14 cellular contexts compared by ENCODE assay signal in the genomic region with DNA sequence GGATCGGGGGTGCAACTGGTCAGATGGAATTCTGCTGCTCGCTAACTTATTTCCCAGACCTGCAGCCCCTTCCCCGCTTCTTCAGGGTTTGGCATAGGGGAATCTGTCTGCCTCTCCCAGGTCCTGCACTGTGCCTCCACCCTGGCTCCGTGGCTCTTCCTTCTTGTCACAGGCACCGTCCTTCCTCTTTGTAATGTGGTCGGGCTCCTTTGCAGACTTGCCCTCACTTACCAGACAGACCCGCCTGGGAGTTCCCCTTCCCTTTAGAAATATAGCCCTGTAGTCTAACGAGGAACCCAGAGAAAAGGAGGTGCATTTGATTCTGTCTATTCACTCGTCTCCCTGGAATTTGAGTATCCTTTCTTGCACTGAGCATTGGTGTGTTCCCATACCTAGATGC.
A peak's percentile ranks its signal among the peaks of the same experiment; 100 is the strongest.
DNase-seq lines count a peak whose midpoint lies in the region; ATAC-seq and TF ChIP-seq lines count a peak whose summit lies in the region.
"Had no signal": no experiment of that assay in that cellular context is flagged by ENCODE, and none has a peak within 500 bp of the region (broad histone marks: within the 10 kb centered on the region; RNA-seq: fewer than 3 reads in every experiment).

No MANE protein-coding gene starts in this region.

- H3K18ac ChIP-seq in neuronal stem cell (ENCODE audit: low read length), result peak overlapping the region; percentile 35

- H3K27me3 ChIP-seq in CD8-positive, alpha-beta T cell (ENCODE audit: insufficient read depth, low read length), result no peaks in the 10 kb centered on the region
- no peaks in the 10 kb centered on the region for H3K27me3 ChIP-seq in neuronal stem cell (ENCODE audit: control insufficient read depth in 3 of 3, insufficient read depth in 3 of 3, low read depth in 1 of 3, low read length in 3 of 3)
- no peaks in the 10 kb centered on the region for H3K27me3 ChIP-seq in MG63

- DNase-seq in CD8-positive, alpha-beta T cell, result peak in 1 of 7 experiments; percentile 12
- DNase-seq in NB4 (ENCODE audit: low read depth), result peak; percentile 79
- DNase-seq in activated B cell treated with CpG ODN at 0.5 μM for 24 hours, result no peak
- DNase-seq in neuronal stem cell (ENCODE audit: low spot score), result no peak
- no peak for DNase-seq in AG20443 (ENCODE audit: low spot score)
- DNase-seq in MG63, result no peak
- DNase-seq: COR-L47, hippocampal formation, NCI-H1694 treated with DMSO at 0.1 percent for 48 hours, NCI-H526 treated with DMSO at 0.1 percent for 48 hours had no signal

- POLR2A ChIA-PET in CD8-positive, alpha-beta T cell (lab: Charles Lee), result no interaction called here
- POLR2A ChIA-PET in activated B cell treated with CpG ODN at 0.5 μM for 24 hours (lab: Charles Lee), result interaction anchor here (0.6 kb wide), 1 partner anchor 167 kb away, joined by 4 read pairs; no protein-coding TSS in a partner anchor

- intact Hi-C loops in CD8-positive, alpha-beta T cell (cut with DNase I, micrococcal nuclease), result no loop called here
- intact Hi-C loops in activated B cell treated with CpG ODN at 0.5 μM for 24 hours (cut with micrococcal nuclease), result no loop called here

- H3K36me3 Mint-ChIP-seq in CD8-positive, alpha-beta T cell, result no peaks in the 10 kb centered on the region
- no peaks in the 10 kb centered on the region for H3K36me3 Mint-ChIP-seq in activated B cell treated with CpG ODN at 0.5 μM for 24 hours (ENCODE audit: low read depth)

- H3K4ac ChIP-seq in neuronal stem cell (ENCODE audit: low read length), result no peak overlapping the region

- peaks cover 10% of the 10 kb centered on the region for H3K4me1 ChIP-seq in CD8-positive, alpha-beta T cell (ENCODE audit: insufficient read depth, low read length)
- peaks cover 7% of the 10 kb centered on the region in 2 donors for H3K4me1 ChIP-seq in neuronal stem cell (ENCODE audit: control insufficient read depth in 2 of 2, insufficient read depth in 1 of 2, low read depth in 1 of 2, low read length in 2 of 2)

- H3K23ac ChIP-seq in neuronal stem cell (ENCODE audit: low read depth, low read length, poor library complexity), result no peak overlapping the region

- no peak overlapping the region for H2BK15ac ChIP-seq in neuronal stem cell (ENCODE audit: low read length)

- H2BK5ac ChIP-seq in neuronal stem cell (ENCODE audit: low read length), result no peak overlapping the region

- H2AK5ac ChIP-seq in neuronal stem cell (ENCODE audit: low read depth, low read length), result no peak overlapping the region

- WGBS in neuronal stem cell (ENCODE audit: extremely low coverage in 2 of 2, insufficient read length in 2 of 2, insufficient replicate concordance in 1 of 2), 2 donors, result no CpG with 5 or more reads among the region's 9 CpGs

- no peak overlapping the region for H3K27ac Mint-ChIP-seq in CD8-positive, alpha-beta T cell
- no peak overlapping the region for H3K27ac Mint-ChIP-seq in activated B cell treated with CpG ODN at 0.5 μM for 24 hours
- H3K27ac Mint-ChIP-seq: IgD-negative memory B cell had no signal

- TF ChIP-seq POLR2A in NB4 (IDR thresholded peaks at IDR 0.05; ENCODE audit: extremely low read depth, insufficient read length), result no peak

- H4K8ac ChIP-seq in neuronal stem cell (ENCODE audit: low read depth, low read length), result no peak overlapping the region

- H3K4me2 ChIP-seq in neuronal stem cell (ENCODE audit: insufficient read depth, low read length, poor library complexity, severe bottlenecking), result no peak overlapping the region

- no peak overlapping the region for H3K14ac ChIP-seq in neuronal stem cell (ENCODE audit: low read length)

- no peak overlapping the region for H4K91ac ChIP-seq in neuronal stem cell (ENCODE audit: low read depth, low read length, poor library complexity)

- H3K27ac ChIP-seq in CD8-positive, alpha-beta T cell (ENCODE audit: low read depth, low read length), result no peak overlapping the region
- no peak overlapping the region for H3K27ac ChIP-seq in neuronal stem cell (replicated peaks; ENCODE audit: low read length)
- H3K27ac ChIP-seq: VCaP had no signal

- peaks cover 8% of the 10 kb centered on the region for H3K4me1 Mint-ChIP-seq in CD8-positive, alpha-beta T cell (ENCODE audit: low read depth)
- H3K4me1 Mint-ChIP-seq in activated B cell treated with CpG ODN at 0.5 μM for 24 hours, result peaks cover 2% of the 10 kb centered on the region

- H3K9me3 ChIP-seq in CD8-positive, alpha-beta T cell (ENCODE audit: low read length), result no peaks in the 10 kb centered on the region
- H3K9me3 ChIP-seq in neuronal stem cell (replicated peaks in 1 of 2; ENCODE audit: control insufficient read depth in 2 of 2, insufficient read depth in 1 of 2, low read depth in 1 of 2, low read length in 2 of 2) (no peaks in the 10 kb centered on the region), MG63 (no peaks in the 10 kb centered on the region)

- no peak overlapping the region for H3K9ac ChIP-seq in neuronal stem cell (ENCODE audit: low read depth, low read length, poor library complexity)

- no peaks in the 10 kb centered on the region for H3K36me3 ChIP-seq in CD8-positive, alpha-beta T cell (ENCODE audit: insufficient read depth, low read length)
- H3K36me3 ChIP-seq in neuronal stem cell (replicated peaks in 1 of 2; ENCODE audit: control insufficient read depth in 2 of 2, insufficient read depth in 2 of 2, low read length in 2 of 2), result no peaks in the 10 kb centered on the region
- H3K36me3 ChIP-seq in MG63, result no peaks in the 10 kb centered on the region

- H3K4me3 Mint-ChIP-seq in CD8-positive, alpha-beta T cell, result no peak overlapping the region
- H3K4me3 Mint-ChIP-seq in activated B cell treated with CpG ODN at 0.5 μM for 24 hours, result no peak overlapping the region
- H3K4me3 Mint-ChIP-seq: IgD-negative memory B cell had no signal

- H2AFZ ChIP-seq in neuronal stem cell (ENCODE audit: low read length), result no peak overlapping the region

- H3K9me3 Mint-ChIP-seq in CD8-positive, alpha-beta T cell, result no peaks in the 10 kb centered on the region
- H3K9me3 Mint-ChIP-seq in activated B cell treated with CpG ODN at 0.5 μM for 24 hours, result no peaks in the 10 kb centered on the region
- H3K9me3 Mint-ChIP-seq: IgD-negative memory B cell had no signal

- no peak for TF ChIP-seq CTCF in CD8-positive, alpha-beta T cell (IDR thresholded peaks at IDR 0.05)
- TF ChIP-seq CTCF in NB4 (IDR thresholded peaks at IDR 0.05; ENCODE audit: low read depth, low read length) (no peak), activated B cell treated with CpG ODN at 0.5 μM for 24 hours (IDR thresholded peaks at IDR 0.05) (no peak)

- no peak overlapping the region for H2BK12ac ChIP-seq in neuronal stem cell (ENCODE audit: low read length)

- no peaks in the 10 kb centered on the region for H3K79me1 ChIP-seq in neuronal stem cell (ENCODE audit: low read depth, low read length)

- H3K27me3 Mint-ChIP-seq in CD8-positive, alpha-beta T cell (ENCODE audit: low read depth), result peaks cover 15% of the 10 kb centered on the region
- H3K27me3 Mint-ChIP-seq in activated B cell treated with CpG ODN at 0.5 μM for 24 hours, result peaks cover 8% of the 10 kb centered on the region

- CTCF ChIA-PET in CD8-positive, alpha-beta T cell (lab: Charles Lee), result interaction anchor here (1.0 kb wide), 1 partner anchor 93 kb away, joined by 3 read pairs; no protein-coding TSS in a partner anchor
- CTCF ChIA-PET in activated B cell treated with CpG ODN at 0.5 μM for 24 hours (lab: Charles Lee), result no interaction called here

- H3K4me3 ChIP-seq in CD8-positive, alpha-beta T cell (ENCODE audit: low read depth, low read length), result no peak overlapping the region
- H3K4me3 ChIP-seq in NB4 (ENCODE audit: low read depth, low read length) (peak overlapping the region; percentile 47), neuronal stem cell (ENCODE audit: low read length in 2 of 2) (no peak overlapping the region), MG63 (no peak overlapping the region)

- H2BK120ac ChIP-seq in neuronal stem cell (ENCODE audit: low read depth, low read length), result no peak overlapping the region

- peak; percentile 51 for ATAC-seq in CD8-positive, alpha-beta T cell
- peak; percentile 58 for ATAC-seq in activated B cell treated with CpG ODN at 0.5 μM for 24 hours (ENCODE audit: low read depth)
- ATAC-seq in GM21619 (IDR thresholded peaks at IDR 0.05; ENCODE audit: unreplicated experiment), result no peak
- no peak for ATAC-seq in HG03442 (IDR thresholded peaks at IDR 0.05; ENCODE audit: unreplicated experiment)

Comparison
In these comparisons a context has a peak if more than half of its experiments do, and no peak if none do; other contexts are left out.
1. ATAC-seq: peak in CD8-positive, alpha-beta T cell (single experiment) and activated B cell treated with CpG ODN at 0.5 μM for 24 hours (single experiment); none in GM21619 (single experiment) and HG03442 (single experiment).